In the genomic region with DNA sequence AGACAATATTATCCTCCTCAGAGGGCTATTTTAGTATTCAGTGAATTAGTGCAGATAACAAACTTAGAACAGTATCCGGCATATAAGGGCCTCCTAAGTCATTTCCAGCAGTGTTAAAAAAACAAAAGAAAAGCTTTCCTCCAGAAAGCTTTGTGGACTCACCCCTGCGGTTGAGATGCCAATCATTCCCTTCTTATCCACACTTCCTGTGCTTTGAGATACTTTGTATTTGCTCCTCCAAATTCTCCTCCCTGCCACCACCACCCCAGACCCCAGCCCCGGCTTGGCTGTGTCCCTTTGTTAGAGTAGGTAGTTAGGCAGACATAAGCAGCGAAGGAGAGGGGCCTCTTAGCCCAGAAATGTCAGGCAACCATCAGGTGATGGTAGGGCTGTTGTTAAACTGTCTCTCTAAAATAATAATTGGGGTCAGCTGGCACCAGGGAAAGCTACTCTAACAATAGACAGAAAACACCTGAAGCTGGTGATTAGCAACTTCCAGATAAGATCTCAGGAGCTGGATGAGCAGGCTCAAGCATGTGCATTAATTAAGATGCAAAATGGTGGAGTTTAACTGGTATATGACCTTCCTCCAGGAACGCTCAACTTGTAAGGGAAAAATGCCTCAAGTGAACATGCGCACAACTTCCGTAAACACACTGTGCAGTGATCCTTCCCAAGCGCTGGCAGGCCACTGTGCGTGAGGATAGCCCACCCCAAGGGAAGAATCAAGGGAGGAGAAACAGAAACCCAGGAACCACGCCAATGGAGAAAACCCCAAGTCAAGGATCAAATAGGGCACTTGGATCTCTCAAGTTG, we compare ENCODE assay signal across 16 cellular contexts.
DNase-seq lines count a peak whose midpoint lies in the region; FAIRE-seq and TF ChIP-seq lines count a peak whose summit lies in the region.
"Had no signal": no experiment of that assay in that cellular context is flagged by ENCODE, and none has a peak within 500 bp of the region (broad histone marks: within the 10 kb centered on the region; RNA-seq: fewer than 3 reads in every experiment).

No MANE protein-coding gene starts in this region.

- no peak overlapping the region for H3K9ac ChIP-seq in NT2/D1 (ENCODE audit: insufficient read length, low read depth)

- H3K36me3 ChIP-seq in NT2/D1 (ENCODE audit: insufficient read depth, insufficient read length, low read length), result no peaks in the 10 kb centered on the region
- H3K36me3 ChIP-seq: thoracic aorta had no signal

- TF ChIP-seq CTCF in nephron progenitor cell (IDR thresholded peaks at IDR 0.05), result no peak

- H3K9me3 ChIP-seq in NT2/D1 (ENCODE audit: insufficient read depth, low read length), result peaks cover 20% of the 10 kb centered on the region; the same call in 1 of the 2 replicates
- H3K9me3 ChIP-seq: thoracic aorta had no signal

- H3K4me3 Mint-ChIP-seq in nephron progenitor cell, result no peak overlapping the region
- H3K4me3 Mint-ChIP-seq: activated CD4-positive, alpha-beta memory T cell treated with anti-CD3 and anti-CD28 coated beads for 36 hours; activated naive CD8-positive, alpha-beta T cell treated with anti-CD3 and anti-CD28 coated beads, Interleukin-2, amount 10 ng/mL, durations not matched to agents 7 days and 5 days; CD8-positive, alpha-beta memory T cell had no signal

- H3K27ac ChIP-seq in epithelial cell of prostate, result peak overlapping the region; percentile 15
- H3K27ac ChIP-seq: thoracic aorta had no signal

- peaks cover 5% of the 10 kb centered on the region for H3K4me1 ChIP-seq in NT2/D1 (ENCODE audit: insufficient read depth, insufficient read length)

- DNase-seq in ELF-1 (ENCODE audit: low read depth, low spot score), result peak; percentile 87
- peak; percentile 83 for DNase-seq in NT2/D1 (ENCODE audit: low read depth, low spot score)
- no peak for DNase-seq in epithelial cell of prostate (ENCODE audit: low read depth, low spot score)
- DNase-seq in nephron progenitor cell, result no peak
- DNase-seq in RCC 7860 (ENCODE audit: low spot score), result no peak
- DNase-seq in RKO (ENCODE audit: low spot score), result no peak
- no peak for DNase-seq in GOT3 (lab: John Stamatoyannopoulos, UW)
- DNase-seq in epidermal melanocyte (ENCODE audit: insufficient read length, low spot score), result no peak
- DNase-seq: activated CD4-positive, alpha-beta memory T cell treated with anti-CD3 and anti-CD28 coated beads for 36 hours; activated naive CD8-positive, alpha-beta T cell treated with anti-CD3 and anti-CD28 coated beads, Interleukin-2, amount 10 ng/mL, durations not matched to agents 7 days and 5 days; CD8-positive, alpha-beta memory T cell; left cardiac atrium; NCI-H1417; NCI-H774; posterior cingulate gyrus had no signal

- H3K27me3 ChIP-seq in NT2/D1 (ENCODE audit: insufficient read depth, insufficient read length), result no peaks in the 10 kb centered on the region

- no peaks in the 10 kb centered on the region for H3K27me3 Mint-ChIP-seq in nephron progenitor cell (ENCODE audit: low read depth, poor library complexity)
- H3K27me3 Mint-ChIP-seq: activated CD4-positive, alpha-beta memory T cell treated with anti-CD3 and anti-CD28 coated beads for 36 hours; activated naive CD8-positive, alpha-beta T cell treated with anti-CD3 and anti-CD28 coated beads, Interleukin-2, amount 10 ng/mL, durations not matched to agents 7 days and 5 days had no signal

- H3K4me1 Mint-ChIP-seq in nephron progenitor cell, result peaks cover 22% of the 10 kb centered on the region
- H3K4me1 Mint-ChIP-seq: activated naive CD8-positive, alpha-beta T cell treated with anti-CD3 and anti-CD28 coated beads, Interleukin-2, amount 10 ng/mL, durations not matched to agents 7 days and 5 days; CD8-positive, alpha-beta memory T cell had no signal

- H3K36me3 Mint-ChIP-seq in nephron progenitor cell (ENCODE audit: low read depth), result peaks cover 14% of the 10 kb centered on the region
- H3K36me3 Mint-ChIP-seq: activated CD4-positive, alpha-beta memory T cell treated with anti-CD3 and anti-CD28 coated beads for 36 hours; activated naive CD8-positive, alpha-beta T cell treated with anti-CD3 and anti-CD28 coated beads, Interleukin-2, amount 10 ng/mL, durations not matched to agents 7 days and 5 days; CD8-positive, alpha-beta memory T cell had no signal

- H3K9me3 Mint-ChIP-seq in nephron progenitor cell, result peaks cover 44% of the 10 kb centered on the region

- no peak for FAIRE-seq in RCC 7860 (lab: Jason Lieb, UNC)

- no peak overlapping the region for H3K4me3 ChIP-seq in NT2/D1 (ENCODE audit: insufficient read length, low read depth)
- H3K4me3 ChIP-seq: thoracic aorta had no signal

- peak overlapping the region; percentile 92 for H3K27ac Mint-ChIP-seq in nephron progenitor cell
- H3K27ac Mint-ChIP-seq: activated CD4-positive, alpha-beta memory T cell treated with anti-CD3 and anti-CD28 coated beads for 36 hours; activated naive CD8-positive, alpha-beta T cell treated with anti-CD3 and anti-CD28 coated beads, Interleukin-2, amount 10 ng/mL, durations not matched to agents 7 days and 5 days; CD8-positive, alpha-beta memory T cell had no signal

Comparison
In these comparisons a context has a peak if more than half of its experiments do, and no peak if none do; other contexts are left out.
1. DNase-seq: peak in ELF-1 (single experiment) and NT2/D1 (single experiment); none in epithelial cell of prostate (single experiment), nephron progenitor cell (single experiment), RCC 7860 (single experiment), RKO (single experiment), GOT3 (single experiment) and epidermal melanocyte (single experiment).